1 cellular context compared by ENCODE assay signal in genomic region chr2:15556311-15556930, GRCh38.
A peak's percentile ranks its signal among the peaks of the same experiment; 100 is the strongest.
TF ChIP-seq lines count a peak whose summit lies in the region.

No MANE protein-coding gene starts in this region.

TF ChIP-seq in K562, 482 proteins besides CTCF, POLR2A, EP300 and RAD21 (continued from another document and continues in another):
- TF ChIP-seq FOS (IDR thresholded peaks at IDR 0.05; ENCODE audit: extremely low read depth, insufficient read length) (no peak), MXD1 (CRISPR knock-in tag; IDR thresholded peaks at IDR 0.05; ENCODE audit: borderline replicate concordance, poor library complexity, severe bottlenecking) (no peak), ARID3A (IDR thresholded peaks at IDR 0.05; ENCODE audit: borderline replicate concordance, low read depth, low read length) (peak; percentile 97), MEIS2 (IDR thresholded peaks at IDR 0.05; ENCODE audit: partially characterized antibody) (peak; percentile 85), ID3 (CRISPR knock-in tag; IDR thresholded peaks at IDR 0.05) (no peak), ID3 (tag; IDR thresholded peaks at IDR 0.05) (no peak), TRIM28 (IDR thresholded peaks at IDR 0.05) (0 out of 2 replicates have a peak, but pooled peaks have one; percentile 1), ZNF644 (tag; IDR thresholded peaks at IDR 0.05; ENCODE audit: low read depth) (no peak; the same call in 1 of the 2 replicates), E2F6 (IDR thresholded peaks at IDR 0.05; ENCODE audit: borderline replicate concordance in 1 of 2, extremely low read depth in 1 of 2, insufficient read depth in 1 of 2, insufficient read length in 1 of 2, low read depth in 1 of 2, low read length in 1 of 2, poor library complexity in 1 of 2, severe bottlenecking in 1 of 2) (no peak), ZNF263 (CRISPR knock-in tag; IDR thresholded peaks at IDR 0.05; ENCODE audit: borderline replicate concordance) (no peak), NELFE (IDR thresholded peaks at IDR 0.05; ENCODE audit: insufficient read depth, insufficient read length) (no peak), USF1 (CRISPR knock-in tag; IDR thresholded peaks at IDR 0.05) (no peak), CREM (IDR thresholded peaks at IDR 0.05; ENCODE audit: low read depth) (peak; percentile 52), ZNF77 (CRISPR knock-in tag; IDR thresholded peaks at IDR 0.05) (no peak), SNIP1 (IDR thresholded peaks at IDR 0.05; ENCODE audit: low read depth) (no peak), TCF7 (IDR thresholded peaks at IDR 0.05; ENCODE audit: borderline replicate concordance) (no peak), HMGN3 (IDR thresholded peaks at IDR 0.05; ENCODE audit: borderline replicate concordance, extremely low read depth, insufficient read length, low read depth, low read length) (no peak), HNRNPLL (IDR thresholded peaks at IDR 0.05; ENCODE audit: low read depth, low read length, poor library complexity, severe bottlenecking) (no peak), SMARCA4 (IDR thresholded peaks at IDR 0.05) (peak; percentile 95), PHF20 (IDR thresholded peaks at IDR 0.05; ENCODE audit: partially characterized antibody) (no peak), ZNF699 (CRISPR knock-in tag; IDR thresholded peaks at IDR 0.05; ENCODE audit: insufficient replicate concordance) (no peak), SPI1 (IDR thresholded peaks at IDR 0.05; ENCODE audit: borderline replicate concordance, low read depth, low read length) (no peak), TBL1XR1 (IDR thresholded peaks at IDR 0.05; ENCODE audit: low read length in 2 of 2) (peak in 1 of 2 experiments; percentile 91; a peak in 2 of 4 replicates), MBD1 (CRISPR knock-in tag; IDR thresholded peaks at IDR 0.05) (no peak), MYNN (IDR thresholded peaks at IDR 0.05) (0 out of 2 replicates have a peak, but pooled peaks have one; percentile 14), MYNN (CRISPR knock-in tag; IDR thresholded peaks at IDR 0.05) (no peak), MECOM (CRISPR knock-in tag; IDR thresholded peaks at IDR 0.05) (peak; percentile 20; the same call in 1 of the 2 replicates), EGR1 (conservative IDR thresholded peaks at IDR 0.05) (no peak), ELF1 (tag; IDR thresholded peaks at IDR 0.05) (peak; percentile 22; the same call in 1 of the 2 replicates), NFIX (CRISPR knock-in tag; IDR thresholded peaks at IDR 0.05; ENCODE audit: low read depth) (no peak), CBX8 (IDR thresholded peaks at IDR 0.05; ENCODE audit: borderline replicate concordance, extremely low read depth, low read depth, low read length, poor library complexity, severe bottlenecking) (no peak), CREB3 (tag; conservative IDR thresholded peaks at IDR 0.05; ENCODE audit: low read depth) (no peak), RBM34 (IDR thresholded peaks at IDR 0.05; ENCODE audit: borderline replicate concordance, insufficient read depth, low read length) (no peak), ZNF57 (CRISPR knock-in tag; IDR thresholded peaks at IDR 0.05) (no peak), CBX3 (IDR thresholded peaks at IDR 0.05; ENCODE audit: borderline replicate concordance in 1 of 2, low read length in 2 of 2) (no peak), ZNF41 (CRISPR knock-in tag; conservative IDR thresholded peaks at IDR 0.05) (no peak), BACH1 (tag; IDR thresholded peaks at IDR 0.05) (peak; percentile 32; the same call in 1 of the 2 replicates), DLX4 (CRISPR knock-in tag; IDR thresholded peaks at IDR 0.05) (no peak), KAT2B (IDR thresholded peaks at IDR 0.05; ENCODE audit: low read depth, low read length) (no peak), HDAC1 (IDR thresholded peaks at IDR 0.05) (no peak; a peak in 1 of 4 replicates), KAT8 (IDR thresholded peaks at IDR 0.05; ENCODE audit: low read depth) (no peak), SRSF7 (optimal IDR thresholded peaks at IDR 0.05; ENCODE audit: low read depth, low read length) (no peak), YY1 (IDR thresholded peaks at IDR 0.05; ENCODE audit: borderline replicate concordance in 1 of 3, control insufficient read depth in 1 of 3, extremely low read depth in 1 of 3, insufficient read depth in 3 of 3, insufficient read length in 1 of 3, insufficient replicate concordance in 2 of 3, low read depth in 1 of 3, low read length in 2 of 3) (no peak), OTX1 (CRISPR knock-in tag; IDR thresholded peaks at IDR 0.05) (no peak)
- TF ChIP-seq, protein P1, sequence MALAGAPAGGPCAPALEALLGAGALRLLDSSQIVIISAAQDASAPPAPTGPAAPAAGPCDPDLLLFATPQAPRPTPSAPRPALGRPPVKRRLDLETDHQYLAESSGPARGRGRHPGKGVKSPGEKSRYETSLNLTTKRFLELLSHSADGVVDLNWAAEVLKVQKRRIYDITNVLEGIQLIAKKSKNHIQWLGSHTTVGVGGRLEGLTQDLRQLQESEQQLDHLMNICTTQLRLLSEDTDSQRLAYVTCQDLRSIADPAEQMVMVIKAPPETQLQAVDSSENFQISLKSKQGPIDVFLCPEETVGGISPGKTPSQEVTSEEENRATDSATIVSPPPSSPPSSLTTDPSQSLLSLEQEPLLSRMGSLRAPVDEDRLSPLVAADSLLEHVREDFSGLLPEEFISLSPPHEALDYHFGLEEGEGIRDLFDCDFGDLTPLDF (CRISPR knock-in tag; IDR thresholded peaks at IDR 0.05): no peak
- TF ChIP-seq, protein P2, sequence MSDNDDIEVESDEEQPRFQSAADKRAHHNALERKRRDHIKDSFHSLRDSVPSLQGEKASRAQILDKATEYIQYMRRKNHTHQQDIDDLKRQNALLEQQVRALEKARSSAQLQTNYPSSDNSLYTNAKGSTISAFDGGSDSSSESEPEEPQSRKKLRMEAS (CRISPR knock-in tag; IDR thresholded peaks at IDR 0.05): no peak
- TF ChIP-seq, protein P3, sequence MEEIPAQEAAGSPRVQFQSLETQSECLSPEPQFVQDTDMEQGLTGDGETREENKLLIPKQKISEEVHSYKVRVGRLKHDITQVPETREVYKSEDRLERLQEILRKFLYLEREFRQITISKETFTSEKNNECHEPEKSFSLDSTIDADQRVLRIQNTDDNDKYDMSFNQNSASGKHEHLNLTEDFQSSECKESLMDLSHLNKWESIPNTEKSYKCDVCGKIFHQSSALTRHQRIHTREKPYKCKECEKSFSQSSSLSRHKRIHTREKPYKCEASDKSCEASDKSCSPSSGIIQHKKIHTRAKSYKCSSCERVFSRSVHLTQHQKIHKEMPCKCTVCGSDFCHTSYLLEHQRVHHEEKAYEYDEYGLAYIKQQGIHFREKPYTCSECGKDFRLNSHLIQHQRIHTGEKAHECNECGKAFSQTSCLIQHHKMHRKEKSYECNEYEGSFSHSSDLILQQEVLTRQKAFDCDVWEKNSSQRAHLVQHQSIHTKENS (CRISPR knock-in tag; IDR thresholded peaks at IDR 0.05): no peak
- TF ChIP-seq, protein P4, sequence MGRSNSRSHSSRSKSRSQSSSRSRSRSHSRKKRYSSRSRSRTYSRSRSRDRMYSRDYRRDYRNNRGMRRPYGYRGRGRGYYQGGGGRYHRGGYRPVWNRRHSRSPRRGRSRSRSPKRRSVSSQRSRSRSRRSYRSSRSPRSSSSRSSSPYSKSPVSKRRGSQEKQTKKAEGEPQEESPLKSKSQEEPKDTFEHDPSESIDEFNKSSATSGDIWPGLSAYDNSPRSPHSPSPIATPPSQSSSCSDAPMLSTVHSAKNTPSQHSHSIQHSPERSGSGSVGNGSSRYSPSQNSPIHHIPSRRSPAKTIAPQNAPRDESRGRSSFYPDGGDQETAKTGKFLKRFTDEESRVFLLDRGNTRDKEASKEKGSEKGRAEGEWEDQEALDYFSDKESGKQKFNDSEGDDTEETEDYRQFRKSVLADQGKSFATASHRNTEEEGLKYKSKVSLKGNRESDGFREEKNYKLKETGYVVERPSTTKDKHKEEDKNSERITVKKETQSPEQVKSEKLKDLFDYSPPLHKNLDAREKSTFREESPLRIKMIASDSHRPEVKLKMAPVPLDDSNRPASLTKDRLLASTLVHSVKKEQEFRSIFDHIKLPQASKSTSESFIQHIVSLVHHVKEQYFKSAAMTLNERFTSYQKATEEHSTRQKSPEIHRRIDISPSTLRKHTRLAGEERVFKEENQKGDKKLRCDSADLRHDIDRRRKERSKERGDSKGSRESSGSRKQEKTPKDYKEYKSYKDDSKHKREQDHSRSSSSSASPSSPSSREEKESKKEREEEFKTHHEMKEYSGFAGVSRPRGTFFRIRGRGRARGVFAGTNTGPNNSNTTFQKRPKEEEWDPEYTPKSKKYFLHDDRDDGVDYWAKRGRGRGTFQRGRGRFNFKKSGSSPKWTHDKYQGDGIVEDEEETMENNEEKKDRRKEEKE (IDR thresholded peaks at IDR 0.05; ENCODE audit: borderline replicate concordance in 1 of 2, control insufficient read depth in 1 of 2, low read depth in 2 of 2, low read length in 1 of 2): no peak
- TF ChIP-seq, protein P5, sequence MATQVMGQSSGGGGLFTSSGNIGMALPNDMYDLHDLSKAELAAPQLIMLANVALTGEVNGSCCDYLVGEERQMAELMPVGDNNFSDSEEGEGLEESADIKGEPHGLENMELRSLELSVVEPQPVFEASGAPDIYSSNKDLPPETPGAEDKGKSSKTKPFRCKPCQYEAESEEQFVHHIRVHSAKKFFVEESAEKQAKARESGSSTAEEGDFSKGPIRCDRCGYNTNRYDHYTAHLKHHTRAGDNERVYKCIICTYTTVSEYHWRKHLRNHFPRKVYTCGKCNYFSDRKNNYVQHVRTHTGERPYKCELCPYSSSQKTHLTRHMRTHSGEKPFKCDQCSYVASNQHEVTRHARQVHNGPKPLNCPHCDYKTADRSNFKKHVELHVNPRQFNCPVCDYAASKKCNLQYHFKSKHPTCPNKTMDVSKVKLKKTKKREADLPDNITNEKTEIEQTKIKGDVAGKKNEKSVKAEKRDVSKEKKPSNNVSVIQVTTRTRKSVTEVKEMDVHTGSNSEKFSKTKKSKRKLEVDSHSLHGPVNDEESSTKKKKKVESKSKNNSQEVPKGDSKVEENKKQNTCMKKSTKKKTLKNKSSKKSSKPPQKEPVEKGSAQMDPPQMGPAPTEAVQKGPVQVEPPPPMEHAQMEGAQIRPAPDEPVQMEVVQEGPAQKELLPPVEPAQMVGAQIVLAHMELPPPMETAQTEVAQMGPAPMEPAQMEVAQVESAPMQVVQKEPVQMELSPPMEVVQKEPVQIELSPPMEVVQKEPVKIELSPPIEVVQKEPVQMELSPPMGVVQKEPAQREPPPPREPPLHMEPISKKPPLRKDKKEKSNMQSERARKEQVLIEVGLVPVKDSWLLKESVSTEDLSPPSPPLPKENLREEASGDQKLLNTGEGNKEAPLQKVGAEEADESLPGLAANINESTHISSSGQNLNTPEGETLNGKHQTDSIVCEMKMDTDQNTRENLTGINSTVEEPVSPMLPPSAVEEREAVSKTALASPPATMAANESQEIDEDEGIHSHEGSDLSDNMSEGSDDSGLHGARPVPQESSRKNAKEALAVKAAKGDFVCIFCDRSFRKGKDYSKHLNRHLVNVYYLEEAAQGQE (CRISPR knock-in tag; IDR thresholded peaks at IDR 0.05; ENCODE audit: low read depth): no peak
